Comparison of ENCODE assay signal across 22 cellular contexts in the genomic region with DNA sequence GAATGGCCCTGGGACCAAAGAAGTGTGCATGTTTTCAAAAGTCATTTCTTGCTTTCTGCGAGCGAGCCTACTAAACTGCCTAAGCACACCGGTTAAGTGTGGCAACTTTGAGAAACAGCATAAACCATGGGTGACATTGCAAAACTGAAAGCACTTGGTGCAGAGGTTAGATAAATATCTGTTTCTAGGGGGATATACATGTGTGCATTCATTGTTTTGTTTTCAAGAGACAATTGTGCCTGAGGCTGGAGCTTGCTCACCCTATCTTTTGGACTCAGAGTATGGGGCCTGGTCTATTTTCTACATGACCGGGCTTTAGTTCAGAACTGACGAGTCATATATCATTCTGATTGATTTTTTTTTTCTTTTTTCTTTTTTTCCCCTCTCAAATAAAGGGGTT.
DNase-seq lines count a peak whose midpoint lies in the region; ATAC-seq and TF ChIP-seq lines count a peak whose summit lies in the region.
"Had no signal": no experiment of that assay in that cellular context is flagged by ENCODE, and none has a peak within 500 bp of the region (broad histone marks: within the 10 kb centered on the region; RNA-seq: fewer than 3 reads in every experiment).

No MANE protein-coding gene starts in this region.

- 73% methylated on average over 5 of the region's 5 CpGs for WGBS in SK-N-SH (ENCODE audit: low lambda C conversion rate)
- 84 to 85% methylated on average over 5 of the region's 5 CpGs for WGBS in heart right ventricle, 2 donors

- no peaks in the 10 kb centered on the region for H3K36me3 Mint-ChIP-seq in activated T-helper 2 cell treated with anti-CD3 and anti-CD28 coated beads, Interferon-gamma antibody, Interleukin-2, Interleukin-4, amounts not matched to agents 10 μg/mL and 5 μg/mL and 100 μg/mL, durations not matched to agents 14 hours and 24 hours and 36 hours (ENCODE audit: low read depth)
- H3K36me3 Mint-ChIP-seq: T-cell had no signal

- no peaks in the 10 kb centered on the region for H3K4me1 Mint-ChIP-seq in activated T-helper 2 cell treated with anti-CD3 and anti-CD28 coated beads, Interferon-gamma antibody, Interleukin-2, Interleukin-4, amounts not matched to agents 10 μg/mL and 5 μg/mL and 100 μg/mL, durations not matched to agents 14 hours and 24 hours and 36 hours (ENCODE audit: low read depth)
- H3K4me1 Mint-ChIP-seq: T-cell had no signal

- DNase-seq in SK-N-SH (peak; percentile 0), OCI-M1 (lab: John Stamatoyannopoulos, UW) (peak; percentile 54), fibroblast of villous mesenchyme (ENCODE audit: low read depth) (peak; percentile 38), RPMI8226 (no peak), heart right ventricle (no peak)
- no peak for DNase-seq in activated T-helper 2 cell treated with anti-CD3 and anti-CD28 coated beads, Interferon-gamma antibody, Interleukin-2, Interleukin-4, amounts not matched to agents 10 μg/mL and 5 μg/mL and 100 μg/mL, durations not matched to agents 14 hours and 24 hours and 36 hours (ENCODE audit: low spot score)
- DNase-seq: 8988T, ACHN, BE2C, Calu3, DMS153, GDM1, Karpas-422, NCI-H2029, NCI-H2227 treated with DMSO at 0.1 percent for 48 hours, PC-3, SJCRH30, T-cell had no signal

- H3F3A ChIP-seq in SK-N-SH (replicated peaks; ENCODE audit: insufficient read depth), result no peaks in the 10 kb centered on the region

- H3K4me1 ChIP-seq in SK-N-SH (ENCODE audit: control insufficient read depth in 1 of 2, insufficient read depth in 2 of 2, low read depth in 1 of 2, low read length in 1 of 2), result no peaks in the 10 kb centered on the region; a peak in 1 of 4 replicates
- H3K4me1 ChIP-seq in heart right ventricle, result no peaks in the 10 kb centered on the region
- H3K4me1 ChIP-seq: BE2C, SJCRH30 had no signal

- TF ChIP-seq EP300 in SK-N-SH (IDR thresholded peaks at IDR 0.05; ENCODE audit: borderline replicate concordance in 1 of 2, low read depth in 1 of 2, low read length in 1 of 2), result no peak

- no peaks in the 10 kb centered on the region for H4K20me1 ChIP-seq in SK-N-SH (ENCODE audit: insufficient read depth)

- H3K27me3 ChIP-seq in SK-N-SH (ENCODE audit: insufficient read depth) (no peaks in the 10 kb centered on the region), heart right ventricle (peaks cover 0 to 13% (median 0%) of the 10 kb centered on the region in 7 donors)
- H3K27me3 ChIP-seq: BE2C, SJCRH30 had no signal

- H3K4me3 Mint-ChIP-seq in activated T-helper 2 cell treated with anti-CD3 and anti-CD28 coated beads, Interferon-gamma antibody, Interleukin-2, Interleukin-4, amounts not matched to agents 10 μg/mL and 5 μg/mL and 100 μg/mL, durations not matched to agents 14 hours and 24 hours and 36 hours (ENCODE audit: low read depth), result no peak overlapping the region
- H3K4me3 Mint-ChIP-seq: T-cell had no signal

- H3K79me2 ChIP-seq in SK-N-SH (ENCODE audit: insufficient read depth), result no peaks in the 10 kb centered on the region

- no peaks in the 10 kb centered on the region for H3K9me2 ChIP-seq in SK-N-SH

- intact Hi-C loops in heart right ventricle (cut with DNase I), result no loop called here
- intact Hi-C loops in activated T-helper 2 cell treated with anti-CD3 and anti-CD28 coated beads, Interferon-gamma antibody, Interleukin-2, Interleukin-4, amounts not matched to agents 10 μg/mL and 5 μg/mL and 100 μg/mL, durations not matched to agents 14 hours and 24 hours and 36 hours (cut with micrococcal nuclease), result no loop called here

- no peak for TF ChIP-seq RAD21 in SK-N-SH (IDR thresholded peaks at IDR 0.05; ENCODE audit: low read length)

- H3K4me3 ChIP-seq in SK-N-SH (ENCODE audit: low read depth in 2 of 2, low read length in 1 of 2), result no peak overlapping the region
- H3K4me3 ChIP-seq in fibroblast of villous mesenchyme (ENCODE audit: low read depth, low read length), result no peak overlapping the region
- no peak overlapping the region for H3K4me3 ChIP-seq in heart right ventricle
- H3K4me3 ChIP-seq: SJCRH30 had no signal

- H3K9ac ChIP-seq in SK-N-SH, result no peak overlapping the region

- H3K27me3 Mint-ChIP-seq in activated T-helper 2 cell treated with anti-CD3 and anti-CD28 coated beads, Interferon-gamma antibody, Interleukin-2, Interleukin-4, amounts not matched to agents 10 μg/mL and 5 μg/mL and 100 μg/mL, durations not matched to agents 14 hours and 24 hours and 36 hours (ENCODE audit: low read depth), result no peaks in the 10 kb centered on the region
- H3K27me3 Mint-ChIP-seq: T-cell had no signal

- POLR2A ChIA-PET in SK-N-SH (lab: Yijun Ruan, JAX), result no interaction called here

- H3K9me3 Mint-ChIP-seq in activated T-helper 2 cell treated with anti-CD3 and anti-CD28 coated beads, Interferon-gamma antibody, Interleukin-2, Interleukin-4, amounts not matched to agents 10 μg/mL and 5 μg/mL and 100 μg/mL, durations not matched to agents 14 hours and 24 hours and 36 hours, result no peaks in the 10 kb centered on the region

- 0 out of 2 replicates have a peak overlapping the region, but pooled peaks have one; percentile 24 for H2AFZ ChIP-seq in SK-N-SH (ENCODE audit: low read depth)

- H3K27ac ChIP-seq in SK-N-SH (ENCODE audit: low read depth in 2 of 2, low read length in 1 of 2), result no peak overlapping the region
- no peak overlapping the region for H3K27ac ChIP-seq in heart right ventricle
- H3K27ac ChIP-seq: SJCRH30 had no signal

- no peak for ATAC-seq in SK-N-SH treated with all-trans-retinoic acid at 6 μM for 48 hours
- ATAC-seq in GM18519 (IDR thresholded peaks at IDR 0.05; ENCODE audit: low FRiP score, unreplicated experiment), result no peak
- ATAC-seq in heart right ventricle, result no peak
- ATAC-seq: HepG2, PC-3, Right ventricle myocardium inferior, T-cell had no signal

- H3K36me3 ChIP-seq in SK-N-SH (replicated peaks in 1 of 2; ENCODE audit: control insufficient read depth in 1 of 2, insufficient read depth in 2 of 2, low read length in 1 of 2) (no peaks in the 10 kb centered on the region), heart right ventricle (no peaks in the 10 kb centered on the region)
- H3K36me3 ChIP-seq: BE2C, SJCRH30 had no signal

- CTCF ChIA-PET in SK-N-SH (lab: Yijun Ruan, JAX), result interaction anchor here (0.5 kb wide), 1 partner anchor 247 kb away, joined by 3 read pairs; no protein-coding TSS in a partner anchor

- H3K27ac Mint-ChIP-seq in activated T-helper 2 cell treated with anti-CD3 and anti-CD28 coated beads, Interferon-gamma antibody, Interleukin-2, Interleukin-4, amounts not matched to agents 10 μg/mL and 5 μg/mL and 100 μg/mL, durations not matched to agents 14 hours and 24 hours and 36 hours, result no peak overlapping the region
- H3K27ac Mint-ChIP-seq: T-cell had no signal

- TF ChIP-seq CTCF in SK-N-SH (IDR thresholded peaks at IDR 0.05), result no peak
- TF ChIP-seq CTCF in fibroblast of villous mesenchyme (IDR thresholded peaks at IDR 0.05; ENCODE audit: insufficient read depth, low read depth, low read length), result no peak
- TF ChIP-seq CTCF in heart right ventricle (IDR thresholded peaks at IDR 0.05), result no peak

- H3K9me3 ChIP-seq in SK-N-SH (no peaks in the 10 kb centered on the region), heart right ventricle (no peaks in the 10 kb centered on the region)
- H3K9me3 ChIP-seq: BE2C, SJCRH30 had no signal

- peak overlapping the region; percentile 27; the same call in 1 of the 2 replicates for H3K4me2 ChIP-seq in SK-N-SH

TF ChIP-seq in SK-N-SH, 30 proteins besides CTCF, POLR2A, EP300 and RAD21 (continues in another document):
- TF ChIP-seq TAF1 (IDR thresholded peaks at IDR 0.05; ENCODE audit: borderline replicate concordance, low read depth, low read length) (no peak), SMC3 (IDR thresholded peaks at IDR 0.05; ENCODE audit: low read depth, low read length) (no peak), NFIC (IDR thresholded peaks at IDR 0.05; ENCODE audit: borderline replicate concordance) (no peak), FOSL2 (IDR thresholded peaks at IDR 0.05; ENCODE audit: borderline replicate concordance, low read depth) (no peak), JUND (IDR thresholded peaks at IDR 0.05) (no peak), ELF1 (IDR thresholded peaks at IDR 0.05) (no peak), FOXJ3 (CRISPR knock-in tag; IDR thresholded peaks at IDR 0.05) (no peak)
- TF ChIP-seq, protein P1, sequence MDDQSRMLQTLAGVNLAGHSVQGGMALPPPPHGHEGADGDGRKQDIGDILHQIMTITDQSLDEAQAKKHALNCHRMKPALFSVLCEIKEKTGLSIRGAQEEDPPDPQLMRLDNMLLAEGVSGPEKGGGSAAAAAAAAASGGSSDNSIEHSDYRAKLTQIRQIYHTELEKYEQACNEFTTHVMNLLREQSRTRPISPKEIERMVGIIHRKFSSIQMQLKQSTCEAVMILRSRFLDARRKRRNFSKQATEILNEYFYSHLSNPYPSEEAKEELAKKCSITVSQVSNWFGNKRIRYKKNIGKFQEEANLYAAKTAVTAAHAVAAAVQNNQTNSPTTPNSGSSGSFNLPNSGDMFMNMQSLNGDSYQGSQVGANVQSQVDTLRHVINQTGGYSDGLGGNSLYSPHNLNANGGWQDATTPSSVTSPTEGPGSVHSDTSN (IDR thresholded peaks at IDR 0.05), result no peak

TF ChIP-seq in SK-N-SH treated with all-trans-retinoic acid at 6 μM for 48 hours, 23 proteins besides CTCF, POLR2A, EP300 and RAD21 (continues in another document):
- no peak for TF ChIP-seq RARB (CRISPR knock-in tag; IDR thresholded peaks at IDR 0.05)
- no peak for TF ChIP-seq ISL1 (CRISPR knock-in tag; IDR thresholded peaks at IDR 0.05)
- TF ChIP-seq ESRRG (CRISPR knock-in tag; IDR thresholded peaks at IDR 0.05), result no peak
- TF ChIP-seq ZFP3 (CRISPR knock-in tag; IDR thresholded peaks at IDR 0.05), result no peak
- TF ChIP-seq ZNF565 (CRISPR knock-in tag; conservative IDR thresholded peaks at IDR 0.05; ENCODE audit: low read depth), result no peak
- no peak for TF ChIP-seq ZFP30 (CRISPR knock-in tag; IDR thresholded peaks at IDR 0.05)
- no peak for TF ChIP-seq ZC3H10 (CRISPR knock-in tag; IDR thresholded peaks at IDR 0.05)
- TF ChIP-seq ZNF70 (CRISPR knock-in tag; IDR thresholded peaks at IDR 0.05), result no peak
- no peak for TF ChIP-seq OSR1 (CRISPR knock-in tag; IDR thresholded peaks at IDR 0.05)

Comparison
In these comparisons a context has a peak if more than half of its experiments do, and no peak if none do; other contexts are left out.
1. DNase-seq: peak in SK-N-SH (single experiment), OCI-M1 (single experiment) and fibroblast of villous mesenchyme (single experiment); none in RPMI8226 (single experiment), heart right ventricle (0 of 2) and activated T-helper 2 cell treated with anti-CD3 and anti-CD28 coated beads, Interferon-gamma antibody, Interleukin-2, Interleukin-4, amounts not matched to agents 10 μg/mL and 5 μg/mL and 100 μg/mL, durations not matched to agents 14 hours and 24 hours and 36 hours (single experiment).